In the genomic region with DNA sequence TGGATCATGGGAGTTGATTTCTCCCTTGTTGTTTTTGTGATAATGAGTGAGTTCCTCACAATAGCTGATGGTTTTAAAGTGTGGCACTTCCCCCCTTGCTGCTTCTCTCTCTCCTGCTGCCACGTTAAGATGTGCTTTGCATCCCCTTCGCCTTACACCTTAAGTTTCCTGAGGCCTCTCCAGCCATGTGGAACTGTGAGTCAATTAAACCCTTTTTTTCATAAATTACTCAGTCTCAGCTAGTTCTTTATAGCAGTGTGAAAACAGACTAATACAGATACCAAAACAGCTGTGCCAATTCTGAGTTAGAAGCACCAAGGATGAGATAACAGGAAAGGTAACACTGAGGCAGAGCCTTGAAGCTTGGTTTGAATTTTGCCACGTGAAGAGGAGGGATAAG, we compare ENCODE assay signal across 13 cellular contexts. TPM values are rescaled to one million over a fixed set of nuclear protein-coding genes. Genes with fewer than 3 reads are reported as not detected.
DNase-seq lines count a peak whose midpoint lies in the region; ATAC-seq and TF ChIP-seq lines count a peak whose summit lies in the region.
"Had no signal": no experiment of that assay in that cellular context is flagged by ENCODE, and none has a peak within 500 bp of the region (broad histone marks: within the 10 kb centered on the region; RNA-seq: fewer than 3 reads in every experiment).

No MANE protein-coding gene starts in this region.

- peak overlapping the region; percentile 47 for H3K27ac Mint-ChIP-seq in activated T-helper 17 cell treated with anti-CD3 and anti-CD28 coated beads, Interleukin-2, amount 50 U/mL, for 72 hours
- H3K27ac Mint-ChIP-seq in osteocyte (ENCODE audit: unreplicated experiment), result no peak overlapping the region
- H3K27ac Mint-ChIP-seq: T-cell had no signal

- H3K27me3 Mint-ChIP-seq in activated T-helper 17 cell treated with anti-CD3 and anti-CD28 coated beads, Interleukin-2, amount 50 U/mL, for 72 hours, result no peaks in the 10 kb centered on the region
- H3K27me3 Mint-ChIP-seq in osteocyte (ENCODE audit: unreplicated experiment), result no peaks in the 10 kb centered on the region
- H3K27me3 Mint-ChIP-seq: T-cell had no signal

- CTCF ChIA-PET in A673 (lab: Charles Lee), result no interaction called here

- H3K36me3 ChIP-seq in A673 (ENCODE audit: insufficient read depth, low read length, poor library complexity, severe bottlenecking), result no peaks in the 10 kb centered on the region

- H3K4me1 ChIP-seq in A673 (ENCODE audit: insufficient read depth, low read length, poor library complexity, severe bottlenecking), result no peaks in the 10 kb centered on the region

- no peak overlapping the region for H3K4me3 ChIP-seq in GM12864 (ENCODE audit: low read depth, low read length)
- H3K4me3 ChIP-seq in A673 (ENCODE audit: low read depth, low read length, poor library complexity, severe bottlenecking), result no peak overlapping the region
- H3K4me3 ChIP-seq: psoas muscle had no signal

- no TSS peak for BruUV-seq in A673 (replicated peaks; lab: Mats Ljungman, UMichigan)

- H3K27ac ChIP-seq in A673 (ENCODE audit: low read depth, low read length, poor library complexity, severe bottlenecking), result no peak overlapping the region
- H3K27ac ChIP-seq: psoas muscle had no signal

- H3K4me1 Mint-ChIP-seq in activated T-helper 17 cell treated with anti-CD3 and anti-CD28 coated beads, Interleukin-2, amount 50 U/mL, for 72 hours, result peaks cover 29% of the 10 kb centered on the region
- H3K4me1 Mint-ChIP-seq in osteocyte (ENCODE audit: unreplicated experiment), result peaks cover 14% of the 10 kb centered on the region

- intact Hi-C loops in A673 (cut with micrococcal nuclease; ENCODE audit: unreplicated experiment), result no loop called here

- no peaks in the 10 kb centered on the region for H3K27me3 ChIP-seq in A673 (replicated peaks; ENCODE audit: insufficient read depth, low read depth, low read length, poor library complexity)

- POLR2A ChIA-PET in A673 (lab: Charles Lee; ENCODE audit: low non-redundant PET), result no interaction called here

- H3K9me3 Mint-ChIP-seq in activated T-helper 17 cell treated with anti-CD3 and anti-CD28 coated beads, Interleukin-2, amount 50 U/mL, for 72 hours, result no peaks in the 10 kb centered on the region
- H3K9me3 Mint-ChIP-seq in osteocyte (ENCODE audit: unreplicated experiment), result no peaks in the 10 kb centered on the region
- H3K9me3 Mint-ChIP-seq: T-cell had no signal

- H3K4me3 Mint-ChIP-seq in activated T-helper 17 cell treated with anti-CD3 and anti-CD28 coated beads, Interleukin-2, amount 50 U/mL, for 72 hours, result peak overlapping the region; percentile 2
- H3K4me3 Mint-ChIP-seq in osteocyte (ENCODE audit: unreplicated experiment), result no peak overlapping the region
- H3K4me3 Mint-ChIP-seq: T-cell had no signal

- H3K9me3 ChIP-seq in A673 (ENCODE audit: low read depth, low read length, poor library complexity, severe bottlenecking), result no peaks in the 10 kb centered on the region
- H3K9me3 ChIP-seq: psoas muscle had no signal

- DNase-seq in GM12864 (ENCODE audit: low read depth) (peak; percentile 53), C1 segment of cervical spinal cord (lab: John Stamatoyannopoulos, UW) (no peak), COLO829 (ENCODE audit: low spot score) (no peak), osteocyte (ENCODE audit: extremely low spot score, unreplicated experiment) (no peak), A673 (ENCODE audit: low spot score) (no peak)
- DNase-seq: activated effector memory CD4-positive, alpha-beta T cell treated with anti-CD3 and anti-CD28 coated beads, Interleukin-2, amount 50 U/mL, for 16 hours; DND-41; NCI-H2081; psoas muscle; T-cell had no signal

- no peak for TF ChIP-seq CTCF in GM12864 (IDR thresholded peaks at IDR 0.05; ENCODE audit: low read depth, low read length, missing control alignments)
- no peak for TF ChIP-seq CTCF in osteocyte (IDR thresholded peaks at IDR 0.05)
- no peak for TF ChIP-seq CTCF in A673 (conservative IDR thresholded peaks at IDR 0.05; ENCODE audit: low read depth, low read length)

- ATAC-seq in GM19043 (IDR thresholded peaks at IDR 0.05; ENCODE audit: low read depth, unreplicated experiment), result peak; percentile 61
- peak; percentile 65 for ATAC-seq in HG02973 (IDR thresholded peaks at IDR 0.05; ENCODE audit: unreplicated experiment)
- peak; percentile 79 for ATAC-seq in activated T-helper 17 cell treated with anti-CD3 and anti-CD28 coated beads, Interleukin-2, amount 50 U/mL, for 72 hours (replicated peaks)
- ATAC-seq: psoas muscle, T-cell had no signal

- peaks cover 32% of the 10 kb centered on the region for H3K36me3 Mint-ChIP-seq in activated T-helper 17 cell treated with anti-CD3 and anti-CD28 coated beads, Interleukin-2, amount 50 U/mL, for 72 hours (ENCODE audit: low read depth)
- peaks cover 14% of the 10 kb centered on the region for H3K36me3 Mint-ChIP-seq in osteocyte (ENCODE audit: unreplicated experiment)

RNA-seq across cellular contexts. Expression of a gene that starts 44.7 kb away (rescaled TPM):
- 10 to 100 TPM; 45.6 to 64.6 TPM for total RNA-seq in activated T-helper 17 cell treated with anti-CD3 and anti-CD28 coated beads, Interleukin-2, amount 50 U/mL, for 72 hours
- 31.7 and 32.1 TPM in 2 replicates for total RNA-seq in osteocyte
- 16.4 and 21.4 TPM in 2 replicates for total RNA-seq in A673 (2021)
